In genomic region chr14:68065322-68065721, GRCh38 we compare ENCODE assay signal across 28 cellular contexts.
"Had no signal": no experiment of that assay in that cellular context is flagged by ENCODE, and none has a peak within 500 bp of the region (broad histone marks: within the 10 kb centered on the region; RNA-seq: fewer than 3 reads in every experiment).

No MANE protein-coding gene starts in this region.

- H3K36me3 ChIP-seq: ascending aorta, breast epithelium, cardiac muscle cell, esophagus muscularis mucosa, gastrocnemius medialis, heart left ventricle had no signal

- DNase-seq: activated CD4-positive, alpha-beta memory T cell treated with anti-CD3 and anti-CD28 coated beads, Interleukin-2, amount 10 ng/mL, durations not matched to agents 7 days and 5 days; activated CD4-positive, alpha-beta T cell treated with anti-CD3 and anti-CD28 coated beads for 1 hour; activated CD4-positive, alpha-beta T cell treated with anti-CD3 and anti-CD28 coated beads for 4 hours; activated CD4-positive, alpha-beta T cell treated with anti-CD3 and anti-CD28 coated beads, Interleukin-2, amount 10 ng/mL, durations not matched to agents 7 days and 5 days; activated CD4-positive, alpha-beta T cell treated with anti-CD3 and anti-CD28 coated beads, Interleukin-2, amount 50 U/mL, for 4 hours; activated CD8-positive, alpha-beta memory T cell treated with anti-CD3 and anti-CD28 coated beads, Interleukin-2, amount 50 U/mL, for 48 hours; activated gamma-delta T cell; activated naive CD4-positive, alpha-beta T cell; activated naive CD4-positive, alpha-beta T cell treated with anti-CD3 and anti-CD28 coated beads, Interleukin-2, amount 10 ng/mL, durations not matched to agents 7 days and 5 days; activated naive CD8-positive, alpha-beta T cell treated with anti-CD3 and anti-CD28 coated beads, Interleukin-2, amount 10 ng/mL, durations not matched to agents 7 days and 5 days; activated T-cell treated with anti-CD3 and anti-CD28 coated beads for 4 hours; activated T-cell treated with anti-CD3 and anti-CD28 coated beads, Interleukin-2, amount 50 U/mL, for 24 hours; activated T-cell treated with anti-CD3 and anti-CD28 coated beads, Interleukin-2, amount 50 U/mL, for 72 hours; dorsolateral prefrontal cortex; effector memory CD4-positive, alpha-beta T cell; endodermal cell; erythroblast; foreskin keratinocyte; gastrocnemius medialis; glutamatergic neuron; heart left ventricle; T-helper 2 cell had no signal

- H3K27me3 ChIP-seq: ascending aorta, breast epithelium, cardiac muscle cell, dorsolateral prefrontal cortex, esophagus muscularis mucosa, foreskin keratinocyte, gastrocnemius medialis, heart left ventricle had no signal

- H3K9me3 ChIP-seq: gastrocnemius medialis had no signal

- H3K27ac ChIP-seq: ascending aorta, breast epithelium, cardiac muscle cell, coronary artery, dorsolateral prefrontal cortex, esophagus muscularis mucosa, foreskin keratinocyte, gastrocnemius medialis, heart left ventricle had no signal

- H3K4me1 ChIP-seq: breast epithelium, foreskin keratinocyte, gastrocnemius medialis, heart left ventricle had no signal

- ATAC-seq: activated naive CD4-positive, alpha-beta T cell treated with anti-CD3 and anti-CD28 coated beads, Interleukin-2, amount 50 U/mL, for 72 hours; activated T-cell treated with anti-CD3 and anti-CD28 coated beads, Interleukin-2, amount 50 U/mL, for 72 hours; foreskin keratinocyte; gastrocnemius medialis; heart left ventricle had no signal

- H3K4me3 ChIP-seq: ascending aorta, breast epithelium, cardiac muscle cell, coronary artery, dorsolateral prefrontal cortex, esophagus muscularis mucosa, gastrocnemius medialis, heart left ventricle had no signal
